Comparison of ENCODE assay signal across 13 cellular contexts in genomic region chr1:11787804-11788436, GRCh38. TPM values are rescaled to one million over a fixed set of nuclear protein-coding genes. Genes with fewer than 3 reads are reported as not detected.
A peak's percentile ranks its signal among the peaks of the same experiment; 100 is the strongest.
DNase-seq lines count a peak whose midpoint lies in the region; ATAC-seq and TF ChIP-seq lines count a peak whose summit lies in the region.
"Had no signal": no experiment of that assay in that cellular context is flagged by ENCODE, and none has a peak within 500 bp of the region (broad histone marks: within the 10 kb centered on the region; RNA-seq: fewer than 3 reads in every experiment).

No MANE protein-coding gene starts in this region.

- intact Hi-C loops in Right ventricle myocardium inferior (cut with DNase I) = no loop called here
- intact Hi-C loops in left cardiac atrium (cut with DNase I) = no loop called here
- intact Hi-C loops in right cardiac atrium (cut with DNase I) = no loop called here
- intact Hi-C loops in prostate gland (cut with DNase I) = loop anchor here (5.0 kb wide), 1 partner anchor 51 kb away; the partner anchor contains the start of gene AGTRAP
- intact Hi-C loops in vagina (cut with DNase I) = no loop called here

- peaks cover 37% of the 10 kb centered on the region for H3K4me1 ChIP-seq in right cardiac atrium (ENCODE audit: control insufficient read depth, insufficient read depth, low read length)
- H3K4me1 ChIP-seq in prostate gland (replicated peaks) = peaks cover 8% of the 10 kb centered on the region
- peaks cover 80% of the 10 kb centered on the region for H3K4me1 ChIP-seq in vagina

- DNase-seq in Right ventricle myocardium inferior (ENCODE audit: missing footprints) (peak; percentile 68), left cardiac atrium (no peak), right cardiac atrium (peak; percentile 19 to 67 (median 66)), prostate gland (ENCODE audit: low spot score) (no peak), vagina (ENCODE audit: extremely low spot score in 2 of 2) (no peak), ecto neural progenitor cell (ENCODE audit: low spot score) (no peak)
- no peak for DNase-seq in activated CD4-positive, CD25-positive, alpha-beta regulatory T cell (lab: John Stamatoyannopoulos, UW)
- DNase-seq: activated CD8-positive, alpha-beta memory T cell treated with anti-CD3 and anti-CD28 coated beads for 24 hours; activated naive CD8-positive, alpha-beta T cell treated with anti-CD3 and anti-CD28 coated beads, Interleukin-2, amount 10 ng/mL, durations not matched to agents 7 days and 5 days; NCI-H1436; T-cell had no signal

- 68% methylated on average over 14 of the region's 14 CpGs for WGBS in right cardiac atrium
- WGBS in prostate gland = 72% methylated on average over 11 of the region's 14 CpGs

- peak overlapping the region; percentile 88 for H3K27ac ChIP-seq in right cardiac atrium (ENCODE audit: low read length)
- peak overlapping the region; percentile 84 to 86 for H3K27ac ChIP-seq in prostate gland
- H3K27ac ChIP-seq in vagina = peak overlapping the region; percentile 99

- H3K36me3 ChIP-seq in prostate gland (no peaks in the 10 kb centered on the region), vagina (peaks cover 0 to 6% of the 10 kb centered on the region in 2 donors)

- H3K4me3 ChIP-seq in right cardiac atrium (ENCODE audit: low read length) (no peak overlapping the region), prostate gland (no peak overlapping the region), vagina (no peak overlapping the region)

- H3K27me3 ChIP-seq in right cardiac atrium (ENCODE audit: control insufficient read depth, insufficient read depth) (no peaks in the 10 kb centered on the region), prostate gland (replicated peaks; ENCODE audit: insufficient read depth) (no peaks in the 10 kb centered on the region), vagina (no peaks in the 10 kb centered on the region)

- no peak for ATAC-seq in Right ventricle myocardium inferior
- no peak for ATAC-seq in left cardiac atrium
- ATAC-seq in right cardiac atrium = no peak
- ATAC-seq in GM18502 (IDR thresholded peaks at IDR 0.05; ENCODE audit: poor library complexity, unreplicated experiment) = no peak
- ATAC-seq: T-cell had no signal

- H3K9me3 ChIP-seq in right cardiac atrium (ENCODE audit: control insufficient read depth, low read length) (no peaks in the 10 kb centered on the region), prostate gland (no peaks in the 10 kb centered on the region), vagina (no peaks in the 10 kb centered on the region)

- TF ChIP-seq CTCF in prostate gland (IDR thresholded peaks at IDR 0.05) = no peak
- no peak for TF ChIP-seq CTCF in vagina (IDR thresholded peaks at IDR 0.05)

- no peak for TF ChIP-seq POLR2A in prostate gland (IDR thresholded peaks at IDR 0.05)
- TF ChIP-seq POLR2A in vagina (IDR thresholded peaks at IDR 0.05) = no peak

RNA-seq across cellular contexts. Expression of gene MTHFR, which starts 17.8 kb away (rescaled TPM):
- 34.1 TPM for total RNA-seq in Right ventricle myocardium inferior
- total RNA-seq in left cardiac atrium = 10 to 100 TPM; 40.1 to 64.3 TPM
- 10 to 100 TPM; 46.6 to 75.2 (median 58.9) TPM for total RNA-seq in right cardiac atrium
- 36.7 TPM for polyA plus RNA-seq in right cardiac atrium
- 10 to 100 TPM; 27.6 to 75.0 TPM for total RNA-seq in prostate gland
- total RNA-seq in vagina = 47.9 TPM

RNA-seq across cellular contexts. Expression of gene CLCN6, which starts 18.1 kb away (rescaled TPM):
- 15.7 TPM for total RNA-seq in Right ventricle myocardium inferior
- total RNA-seq in left cardiac atrium = 10 to 100 TPM; 32.1 to 49.0 TPM
- total RNA-seq in right cardiac atrium = 10 to 100 TPM; 30.4 to 54.9 (median 36.8) TPM
- polyA plus RNA-seq in right cardiac atrium = 16.2 TPM
- total RNA-seq in prostate gland = 10 to 100 TPM; 13.4 to 45.0 TPM
- total RNA-seq in vagina = 19.2 TPM

RNA-seq across cellular contexts. Expression of gene C1orf167, which starts 25.9 kb away (rescaled TPM):
- total RNA-seq in Right ventricle myocardium inferior (5.0 TPM), left cardiac atrium (1 to 10 TPM; 1.2 to 1.3 TPM), right cardiac atrium (1 to 10 TPM; 1.3 to 2.7 (median 2.0) TPM), prostate gland (1 to 10 TPM in 1 of 2 donors, not detected in 1; 10.0 TPM), vagina (not detected)
- polyA plus RNA-seq in right cardiac atrium = 4.0 TPM
- total RNA-seq: activated naive CD8-positive, alpha-beta T cell treated with anti-CD3 and anti-CD28 coated beads, Interleukin-2, amount 10 ng/mL, durations not matched to agents 7 days and 5 days; endothelial cell of umbilical vein; T-cell had no signal
- polyA plus RNA-seq: endothelial cell of umbilical vein had no signal

RNA-seq across cellular contexts. Expression of gene AGTRAP, which starts 52.0 kb away (rescaled TPM):
- total RNA-seq in Right ventricle myocardium inferior = 18.3 TPM
- 10 to 100 TPM; 25.4 to 25.7 TPM for total RNA-seq in left cardiac atrium
- 10 to 100 TPM; 17.5 to 25.0 (median 21.9) TPM for total RNA-seq in right cardiac atrium
- 23.9 TPM for polyA plus RNA-seq in right cardiac atrium
- 100 to 1,000 TPM; 114 to 123 TPM for total RNA-seq in prostate gland
- total RNA-seq in vagina = 49.4 TPM

RNA-seq across cellular contexts. Expression of gene NPPA, which starts 59.7 kb away (rescaled TPM):
- 8.2 TPM for total RNA-seq in Right ventricle myocardium inferior
- over 10,000 TPM; 22,081 to 58,150 TPM for total RNA-seq in left cardiac atrium
- total RNA-seq in right cardiac atrium = over 10,000 TPM; 26,185 to 59,291 (median 38,228) TPM
- 45,715 TPM for polyA plus RNA-seq in right cardiac atrium
- total RNA-seq in prostate gland = 1 to 10 TPM in 1 of 2 donors, not detected in 1; 1.3 TPM
- total RNA-seq in vagina = not detected
- total RNA-seq: activated naive CD8-positive, alpha-beta T cell treated with anti-CD3 and anti-CD28 coated beads, Interleukin-2, amount 10 ng/mL, durations not matched to agents 7 days and 5 days; endothelial cell of umbilical vein; T-cell had no signal
- polyA plus RNA-seq: endothelial cell of umbilical vein had no signal

Comparison
In these comparisons a context has a peak if more than half of its experiments do, and no peak if none do; other contexts are left out.
1. DNase-seq: peak in Right ventricle myocardium inferior (single experiment) and right cardiac atrium (3 of 3); none in left cardiac atrium (single experiment), prostate gland (single experiment), vagina (0 of 2), ecto neural progenitor cell (single experiment) and activated CD4-positive, CD25-positive, alpha-beta regulatory T cell (0 of 4).
2. Peak in every context shown above with its lines, with median percentiles within 50 percentile points of each other: H3K27ac ChIP-seq.